In genomic region chr12:101923049-101923718, GRCh38 we compare ENCODE assay signal across 23 cellular contexts. TPM values are rescaled to one million over a fixed set of nuclear protein-coding genes. Genes with fewer than 3 reads are reported as not detected.
DNase-seq lines count a peak whose midpoint lies in the region; ATAC-seq, FAIRE-seq and TF ChIP-seq lines count a peak whose summit lies in the region.
"Had no signal": no experiment of that assay in that cellular context is flagged by ENCODE, and none has a peak within 500 bp of the region (broad histone marks: within the 10 kb centered on the region; RNA-seq: fewer than 3 reads in every experiment).

No MANE protein-coding gene starts in this region.

- WGBS in GM12878 (ENCODE audit: insufficient coverage, insufficient replicate concordance, low lambda C conversion rate, missing lambda C conversion rate) = 36% methylated on average over 8 of the region's 8 CpGs

- POLR2A ChIA-PET in GM12878 (lab: Charles Lee) = interaction anchor here (0.6 kb wide), 1 partner anchor 13 kb away, joined by 3 read pairs; no protein-coding TSS in a partner anchor

- H3K79me2 ChIP-seq in GM12878 (ENCODE audit: control insufficient read depth, insufficient read depth, low read length) = peaks cover 3% of the 10 kb centered on the region

- RAD21 ChIA-PET in GM12878 (lab: Charles Lee; ENCODE audit: unreplicated experiment) = interaction anchor here (1.0 to 1.1 kb wide), 2 partner anchors 9 to 242 kb away, joined by 3 to 5 read pairs; no protein-coding TSS in a partner anchor

- peaks cover 11% of the 10 kb centered on the region; the same call in 2 of the 3 replicates for H3K9me3 ChIP-seq in GM12878 (replicated peaks; ENCODE audit: control insufficient read depth, insufficient read depth, low read length)
- H3K9me3 ChIP-seq: SJSA1 had no signal

- H3K27me3 ChIP-seq in GM12878 (replicated peaks in 1 of 2; ENCODE audit: control insufficient read depth in 2 of 2, insufficient read depth in 2 of 2, low read length in 1 of 2) = no peaks in the 10 kb centered on the region
- H3K27me3 ChIP-seq: SJSA1 had no signal

- SMC1A ChIA-PET in GM12878 (lab: Charles Lee; ENCODE audit: uncharacterized antibody, unreplicated experiment) = interaction anchor here (1.0 to 8.3 kb wide), 4 partner anchors 8 to 28 kb away, joined by 4 to 98 read pairs (median 4); no protein-coding TSS in a partner anchor

- no TSS peak for BruUV-seq in GM12878 (replicated peaks; lab: Mats Ljungman, UMichigan)

- TF ChIP-seq RAD21 in GM12878 (IDR thresholded peaks at IDR 0.05; ENCODE audit: insufficient read depth, low read depth, low read length) = no peak

- no peak for TF ChIP-seq CTCF in GM12878 (IDR thresholded peaks at IDR 0.05 in 2 of 3, conservative IDR thresholded peaks at IDR 0.05 in 1 of 3; ENCODE audit: control insufficient read depth in 2 of 3, extremely low read depth in 1 of 3, insufficient read depth in 1 of 3, low read depth in 3 of 3, low read length in 3 of 3)
- no peak for TF ChIP-seq CTCF in foreskin fibroblast (IDR thresholded peaks at IDR 0.05; ENCODE audit: low read depth, low read length)

- H3K27ac ChIP-seq in GM12878 (ENCODE audit: control insufficient read depth, insufficient read depth) = peak overlapping the region; percentile 36; the same call in 1 of the 2 replicates
- H3K27ac ChIP-seq: HL-60, SJSA1 had no signal

- 0 out of 2 replicates have a peak overlapping the region, but pooled peaks have one; percentile 14 for H3K4me2 ChIP-seq in GM12878 (ENCODE audit: control insufficient read depth, insufficient read depth)

- CTCF ChIA-PET in GM12878 (lab: Yijun Ruan, JAX) = interaction anchor here (1.1 to 3.6 kb wide), 4 partner anchors 8 to 846 kb away, joined by 3 to 11 read pairs (median 4); no protein-coding TSS in a partner anchor

- 0 out of 2 replicates have a peak, but pooled peaks have one; percentile 14 for TF ChIP-seq POLR2A in GM12892 (IDR thresholded peaks at IDR 0.05; ENCODE audit: low read depth, low read length)
- TF ChIP-seq POLR2A in GM12878 (IDR thresholded peaks at IDR 0.05; ENCODE audit: low read depth, low read length) = no peak; the same call in 1 of the 2 replicates

- no peak for TF ChIP-seq EP300 in GM12878 (IDR thresholded peaks at IDR 0.05; ENCODE audit: borderline replicate concordance in 1 of 2, control insufficient read depth in 1 of 2, low read depth in 2 of 2, low read length in 2 of 2)

- H4K20me1 ChIP-seq in GM12878 (ENCODE audit: control insufficient read depth, insufficient read depth) = no peaks in the 10 kb centered on the region

- intact Hi-C loops in GM12878 (cut with micrococcal nuclease; ENCODE audit: unreplicated experiment) (no loop called here), cardiac septum (cut with DNase I) (no loop called here)

- DNase-seq in GM12892 (ENCODE audit: insufficient read length) = no peak
- no peak for DNase-seq in GM12878 (ENCODE audit: low read depth, low spot score)
- DNase-seq in foreskin fibroblast = no peak
- no peak for DNase-seq in cardiac septum (ENCODE audit: low spot score)
- DNase-seq in activated CD4-positive, alpha-beta T cell treated with anti-CD3 and anti-CD28 coated beads for 48 hours = no peak
- DNase-seq: ACHN, AML-193, DMS 273 treated with DMSO at 0.1 percent for 48 hours, DND-41, Kasumi-1, MM.1S, NCI-H1092, NCI-H1436 treated with DMSO at 0.1 percent for 48 hours, NCI-H2029, NCI-H345, NCI-H526 had no signal

- H3K9ac ChIP-seq in GM12878 (ENCODE audit: control insufficient read depth, insufficient read depth, low read length) = no peak overlapping the region

- peaks cover 0 to 16% of the 10 kb centered on the region in 2 experiments; a peak in 2 of 4 replicates for H3K36me3 ChIP-seq in GM12878 (ENCODE audit: control insufficient read depth in 2 of 2, insufficient read depth in 2 of 2, low read length in 1 of 2)

- in situ Hi-C loops in GM12878 (cut with MboI) = no loop called here

- no peak for FAIRE-seq in GM12892 (lab: Jason Lieb, UNC)
- FAIRE-seq in GM12878 (lab: Jason Lieb, UNC) = no peak
- FAIRE-seq: G401.6, H1 had no signal

- H3K4me1 ChIP-seq in GM12878 (ENCODE audit: control insufficient read depth, insufficient read depth, low read length) = peaks cover 20% of the 10 kb centered on the region
- H3K4me1 ChIP-seq: SJSA1 had no signal

- H3K4me3 ChIP-seq in GM12878 = no peak overlapping the region
- no peak overlapping the region for H3K4me3 ChIP-seq in foreskin fibroblast (ENCODE audit: low read depth in 1 of 2, low read length in 2 of 2)
- H3K4me3 ChIP-seq: SJSA1 had no signal

- H2AFZ ChIP-seq in GM12878 (ENCODE audit: control insufficient read depth, low read depth, low read length) = no peak overlapping the region; the same call in 1 of the 2 replicates

- peak; percentile 60 for ATAC-seq in GM21786 (IDR thresholded peaks at IDR 0.05; ENCODE audit: unreplicated experiment)
- peak; percentile 75 for ATAC-seq in GM12878
- no peak for ATAC-seq in GM19351 (IDR thresholded peaks at IDR 0.05; ENCODE audit: unreplicated experiment)
- ATAC-seq: Panc1 had no signal

TF ChIP-seq in GM12878, 131 proteins besides CTCF, POLR2A, EP300 and RAD21 (continues in another document):
- TF ChIP-seq EZH2 (IDR thresholded peaks at IDR 0.05; ENCODE audit: borderline replicate concordance, control insufficient read depth, low read depth, low read length) = no peak
- peak; percentile 51; the same call in 1 of the 2 replicates for TF ChIP-seq RUNX3 (IDR thresholded peaks at IDR 0.05; ENCODE audit: low read length)
- peak; percentile 90 for TF ChIP-seq MEF2B (IDR thresholded peaks at IDR 0.05; ENCODE audit: partially characterized antibody, poor library complexity, severe bottlenecking)
- TF ChIP-seq MYC (IDR thresholded peaks at IDR 0.05; ENCODE audit: insufficient read depth, insufficient read length, insufficient replicate concordance, low read length, severe bottlenecking) = no peak
- 0 out of 2 replicates have a peak, but pooled peaks have one; percentile 9 for TF ChIP-seq YY1 (IDR thresholded peaks at IDR 0.05; ENCODE audit: low read depth, low read length)
- TF ChIP-seq IKZF1 (conservative IDR thresholded peaks at IDR 0.05) = peak; percentile 71
- peak; percentile 72 for TF ChIP-seq ZNF217 (IDR thresholded peaks at IDR 0.05)
- TF ChIP-seq ZBED1 (IDR thresholded peaks at IDR 0.05; ENCODE audit: borderline replicate concordance) = peak; percentile 36; the same call in 1 of the 2 replicates
- no peak for TF ChIP-seq KAT2A (conservative IDR thresholded peaks at IDR 0.05; ENCODE audit: control insufficient read depth, low read depth, low read length)
- TF ChIP-seq TAF1 (IDR thresholded peaks at IDR 0.05; ENCODE audit: borderline replicate concordance, low read depth, low read length) = no peak
- no peak for TF ChIP-seq NFXL1 (IDR thresholded peaks at IDR 0.05; ENCODE audit: borderline replicate concordance)
- TF ChIP-seq E2F8 (IDR thresholded peaks at IDR 0.05; ENCODE audit: low read depth, partially characterized antibody) = no peak

RNA-seq across cellular contexts. Expression of gene DRAM1, which starts 45.8 kb away (rescaled TPM):
- polyA plus RNA-seq in GM12892 (2012; ENCODE audit: missing spikeins) = 31.5 TPM
- 283 and 300 TPM in 2 replicates for total RNA-seq in GM12878 (2013; cell fraction: nucleolus; rRNA removed)
- total RNA-seq in GM12878 (2014; rRNA removed) (34.0 and 41.1 TPM in 2 replicates), GM12878 (2014; rRNA removed; fragmentation: Illumina TruSeq; extraction: Trizol) (35.2 and 39.4 TPM in 2 replicates), GM12878 (2021) (38.7 and 41.6 TPM in 2 replicates), cardiac septum (5.4 TPM)
- polyA plus RNA-seq in GM12878 (2011; ENCODE audit: low read depth) = 17.1 TPM
- polyA plus RNA-seq in GM12878 (2011; rRNA removed) (58.7 and 67.3 TPM in 2 replicates), GM12878 (2014; fragmentation: Illumina TruSeq; extraction: Trizol) (32.9 and 57.7 TPM in 2 replicates), GM12878 (2014; fragmentation: Nextera tagmentation; extraction: Ambion mirVana) (10 to 100 TPM; 22.4 to 34.8 TPM), GM12878 (2014; rRNA removed) (45.9 and 47.2 TPM in 2 replicates), GM12878 (2016; fragmentation: Nextera tagmentation; extraction: Ambion mirVana) (10 to 100 TPM; 89.1 to 91.5 TPM)
- 25.7 and 35.5 TPM in 2 replicates for polyA plus RNA-seq in GM12878 (2011; cell fraction: cytosol; rRNA removed)
- polyA plus RNA-seq in GM12878 (2011; cell fraction: nucleus; rRNA removed) = 22.0 and 23.4 TPM in 2 replicates
- 32.6 and 42.2 TPM in 2 replicates for polyA plus RNA-seq in GM12878 (2012)
- polyA minus RNA-seq in GM12878 (2011; rRNA and poly(A)+ RNA removed) = 76.8 and 90.8 TPM in 2 replicates
- polyA minus RNA-seq in GM12878 (2011; cell fraction: cytosol; rRNA and poly(A)+ RNA removed) = 12.6 and 17.9 TPM in 2 replicates
- 56.1 and 123 TPM in 2 replicates for polyA minus RNA-seq in GM12878 (2011; cell fraction: nucleus; rRNA and poly(A)+ RNA removed)
